In genomic region chr3:169527539-169527938, GRCh38 we compare ENCODE assay signal across 21 cellular contexts.
"Had no signal": no experiment of that assay in that cellular context is flagged by ENCODE, and none has a peak within 500 bp of the region (broad histone marks: within the 10 kb centered on the region; RNA-seq: fewer than 3 reads in every experiment).

No MANE protein-coding gene starts in this region.

- H3K4me3 ChIP-seq: gastrocnemius medialis, heart right ventricle, psoas muscle, right lobe of liver, skin epidermis, stomach, upper lobe of left lung, uterus had no signal

- H3K27ac Mint-ChIP-seq: natural killer cell treated with Interleukin-12 subunit alpha and Interleukin-12 subunit beta and Interleukin-15 and Interleukin-18, amount 100 ng/mL, for 72 hours had no signal

- H3K9me3 Mint-ChIP-seq: central memory CD8-positive, alpha-beta T cell; natural killer cell treated with Interleukin-12 subunit alpha and Interleukin-12 subunit beta and Interleukin-15 and Interleukin-18, amount 100 ng/mL, for 72 hours had no signal

- ATAC-seq: gastrocnemius medialis; heart right ventricle; left lobe of liver; natural killer cell treated with Interleukin-12 subunit alpha and Interleukin-12 subunit beta and Interleukin-15 and Interleukin-18, amount 100 ng/mL, for 72 hours; psoas muscle; right lobe of liver had no signal

- H3K4me1 ChIP-seq: gastrocnemius medialis, psoas muscle, right lobe of liver, uterus had no signal

- H3K36me3 Mint-ChIP-seq: natural killer cell treated with Interleukin-12 subunit alpha and Interleukin-12 subunit beta and Interleukin-15 and Interleukin-18, amount 100 ng/mL, for 72 hours had no signal

- H3K4me1 Mint-ChIP-seq: central memory CD8-positive, alpha-beta T cell had no signal

- H3K27me3 Mint-ChIP-seq: central memory CD8-positive, alpha-beta T cell; natural killer cell treated with Interleukin-12 subunit alpha and Interleukin-12 subunit beta and Interleukin-15 and Interleukin-18, amount 100 ng/mL, for 72 hours had no signal

- H3K27ac ChIP-seq: gastrocnemius medialis, heart right ventricle, psoas muscle, right lobe of liver, skin epidermis, stomach, upper lobe of left lung, uterus had no signal

- H3K9me3 ChIP-seq: gastrocnemius medialis, heart right ventricle, psoas muscle, right lobe of liver, stomach, upper lobe of left lung, uterus had no signal

- FAIRE-seq: islet of Langerhans had no signal

- H3K27me3 ChIP-seq: gastrocnemius medialis, heart right ventricle, right lobe of liver, stomach, upper lobe of left lung, uterus had no signal

- H3K36me3 ChIP-seq: gastrocnemius medialis, heart right ventricle, right lobe of liver, stomach, upper lobe of left lung, uterus had no signal

- DNase-seq: effector memory CD4-positive, alpha-beta T cell; erythroblast; gastrocnemius medialis; heart right ventricle; hypothalamus; kidney glomerular epithelial cell; midbrain; occipital lobe; psoas muscle; retina; right lobe of liver; stimulated activated naive CD4-positive, alpha-beta T cell; stomach; substantia nigra; upper lobe of left lung; uterus had no signal

- H3K4me3 Mint-ChIP-seq: central memory CD8-positive, alpha-beta T cell; natural killer cell treated with Interleukin-12 subunit alpha and Interleukin-12 subunit beta and Interleukin-15 and Interleukin-18, amount 100 ng/mL, for 72 hours had no signal
